8 cellular contexts compared by ENCODE assay signal in genomic region chr1:145891587-145892485, GRCh38. TPM values are rescaled to one million over a fixed set of nuclear protein-coding genes. Genes with fewer than 3 reads are reported as not detected.
DNase-seq lines count a peak whose midpoint lies in the region; ATAC-seq, FAIRE-seq and TF ChIP-seq lines count a peak whose summit lies in the region.

No MANE protein-coding gene starts in this region.

- H3K27me3 ChIP-seq in spleen (replicated peaks in 1 of 7): no peaks in the 10 kb centered on the region

- H3K4me3 ChIP-seq in kidney (ENCODE audit: low read length in 2 of 2): peak overlapping the region in 1 of 2 donors; percentile 43
- H3K4me3 ChIP-seq in spleen: no peak overlapping the region

- WGBS in spleen, 5 donors: 9 to 21% (median 15%) methylated on average over 6 of the region's 6 CpGs

- ATAC-seq in GM21360 (IDR thresholded peaks at IDR 0.05; ENCODE audit: unreplicated experiment): no peak

- FAIRE-seq in H54 (lab: Jason Lieb, UNC) (peak; percentile 92), kidney (lab: Jason Lieb, UNC) (peak; percentile 29)

- intact Hi-C loops in kidney (cut with DNase I) (no loop called here), spleen (cut with DNase I; ENCODE audit: low total_unique reads) (loop anchor here (5.0 kb wide), 1 partner anchor 120 kb away; no protein-coding TSS in a partner anchor)

- peak overlapping the region in 1 of 2 donors; percentile 42 for H3K9ac ChIP-seq in kidney (ENCODE audit: low read length in 2 of 2)

- peak; percentile 92 for TF ChIP-seq CTCF in kidney (IDR thresholded peaks at IDR 0.05; ENCODE audit: borderline replicate concordance, extremely low read depth, insufficient read depth)
- TF ChIP-seq CTCF in spleen (IDR thresholded peaks at IDR 0.05 in 8 of 11, conservative IDR thresholded peaks at IDR 0.05 in 3 of 11): peak; percentile 76 to 91 (median 85)

- H3K36me3 ChIP-seq in kidney (ENCODE audit: control insufficient read depth in 1 of 2, insufficient read depth in 2 of 2, low read length in 2 of 2): no peaks in the 10 kb centered on the region
- no peaks in the 10 kb centered on the region for H3K36me3 ChIP-seq in spleen

- TF ChIP-seq POLR2A in H54 (IDR thresholded peaks at IDR 0.05; ENCODE audit: low read depth, low read length): peak; percentile 37; the same call in 1 of the 2 replicates
- TF ChIP-seq POLR2A in spleen (IDR thresholded peaks at IDR 0.05): no peak

- DNase-seq in AG20443 (ENCODE audit: low spot score) (peak; percentile 93), H54 (ENCODE audit: insufficient read length, low spot score) (peak; percentile 88), NCI-H2227 treated with DMSO at 0.1 percent for 48 hours (lab: John Stamatoyannopoulos, UW) (peak; percentile 94), kidney (peak; percentile 96), spleen (peak; percentile 87)
- DNase-seq in activated CD4-positive, CD25-positive, alpha-beta regulatory T cell treated with anti-CD3 and anti-CD28 coated beads, Interleukin-2, amount 50 U/mL, for 72 hours: peak; percentile 51

- H3K9me3 ChIP-seq in kidney (ENCODE audit: control insufficient read depth in 1 of 2, low read length in 2 of 2) (no peaks in the 10 kb centered on the region), spleen (no peaks in the 10 kb centered on the region)

- H3K4me1 ChIP-seq in kidney (ENCODE audit: control insufficient read depth in 1 of 2, insufficient read depth in 1 of 2, low read depth in 1 of 2, low read length in 2 of 2) (peaks cover 6 to 12% of the 10 kb centered on the region in 2 donors), spleen (peaks cover 0 to 27% (median 15%) of the 10 kb centered on the region in 6 donors)

- peak overlapping the region; percentile 87 for H3K27ac ChIP-seq in cingulate gyrus (ENCODE audit: low read depth, low read length)
- H3K27ac ChIP-seq in kidney (ENCODE audit: low read depth in 2 of 2, low read length in 2 of 2): peak overlapping the region; percentile 87 to 89
- H3K27ac ChIP-seq in spleen: peak overlapping the region; percentile 44 to 80 (median 72)

RNA-seq across cellular contexts. Expression of gene ANKRD35, which starts 6.2 kb away (rescaled TPM):
- total RNA-seq in kidney (1.2 TPM), spleen (1 to 10 TPM in 1 of 7 donors, under 1 TPM in 6; 0.26 to 1.3 (median 0.47) TPM)
- polyA plus RNA-seq in kidney (ENCODE audit: insufficient read depth, low read depth, low replicate concordance) (0.71 TPM), spleen (under 1 TPM; 0.38 to 0.65 (median 0.57) TPM)

RNA-seq across cellular contexts. Expression of gene ITGA10, which starts 18.0 kb away (rescaled TPM):
- total RNA-seq in kidney (11.0 TPM), spleen (1 to 10 TPM in 6 of 7 donors, under 1 TPM in 1; 0.69 to 5.3 (median 3.0) TPM)
- polyA plus RNA-seq in kidney (ENCODE audit: insufficient read depth, low read depth, low replicate concordance) (0.54 TPM), spleen (1 to 10 TPM; 1.0 to 2.1 (median 2.0) TPM)

RNA-seq across cellular contexts. Expression of gene PEX11B, which starts 26.7 kb away (rescaled TPM):
- 35.7 TPM for total RNA-seq in kidney
- polyA plus RNA-seq in kidney (ENCODE audit: insufficient read depth, low read depth, low replicate concordance): 50.5 TPM
- total RNA-seq in spleen: 10 to 100 TPM; 23.4 to 35.4 (median 32.3) TPM
- polyA plus RNA-seq in spleen: 10 to 100 TPM; 20.3 to 28.0 (median 26.7) TPM

RNA-seq across cellular contexts. Expression of gene PIAS3, which starts 33.0 kb away (rescaled TPM):
- total RNA-seq in kidney (36.9 TPM), spleen (10 to 100 TPM; 20.1 to 29.5 (median 26.2) TPM)
- polyA plus RNA-seq in kidney (ENCODE audit: insufficient read depth, low read depth, low replicate concordance) (12.5 TPM), spleen (10 to 100 TPM; 10.1 to 16.9 (median 11.7) TPM)

RNA-seq across cellular contexts. Expression of gene RBM8A, which starts 35.4 kb away (rescaled TPM):
- total RNA-seq in kidney (131 TPM), spleen (100 to 1,000 TPM; 111 to 187 (median 122) TPM)
- polyA plus RNA-seq in kidney (ENCODE audit: insufficient read depth, low read depth, low replicate concordance) (105 TPM), spleen (100 to 1,000 TPM in 2 of 3 donors, 10 to 100 TPM in 1; 87.0 to 117 (median 101) TPM)
